11 cellular contexts compared by ENCODE assay signal in genomic region chr1:78383923-78384322, GRCh38.
"Had no signal": no experiment of that assay in that cellular context is flagged by ENCODE, and none has a peak within 500 bp of the region (broad histone marks: within the 10 kb centered on the region; RNA-seq: fewer than 3 reads in every experiment).

No MANE protein-coding gene starts in this region.

- H3K4me1 ChIP-seq: tibial artery, uterus had no signal

- DNase-seq: activated CD4-positive, CD25-positive, alpha-beta regulatory T cell treated with anti-CD3 and anti-CD28 coated beads, Interleukin-2, amount 50 U/mL, for 72 hours; activated naive CD8-positive, alpha-beta T cell treated with anti-CD3 and anti-CD28 coated beads, Interleukin-2, amount 10 ng/mL, durations not matched to agents 7 days and 5 days; naive B cell; ovary; stimulated activated CD4-positive, alpha-beta T cell treated with anti-CD3 and anti-CD28 coated beads, Interleukin-4, amount 100 ng/mL, for 1 hour; stimulated activated naive CD4-positive, alpha-beta T cell; T-helper 1 cell; tibial artery; uterus had no signal

- H3K4me3 Mint-ChIP-seq: activated naive CD8-positive, alpha-beta T cell treated with anti-CD3 and anti-CD28 coated beads, Interleukin-2, amount 10 ng/mL, durations not matched to agents 7 days and 5 days; activated T-helper 1 cell treated with anti-CD3 and anti-CD28 coated beads, Interleukin-12 subunit alpha, Interleukin-12 subunit beta, Interleukin-2, Interleukin-4 antibody, amounts not matched to agents 30 ng/mL and 10 ng/mL and 1 ng/mL, durations not matched to agents 14 hours and 24 hours and 36 hours; naive B cell; neural progenitor cell had no signal

- H3K9me3 Mint-ChIP-seq: activated naive CD8-positive, alpha-beta T cell treated with anti-CD3 and anti-CD28 coated beads, Interleukin-2, amount 10 ng/mL, durations not matched to agents 7 days and 5 days; activated T-helper 1 cell treated with anti-CD3 and anti-CD28 coated beads, Interleukin-12 subunit alpha, Interleukin-12 subunit beta, Interleukin-2, Interleukin-4 antibody, amounts not matched to agents 30 ng/mL and 10 ng/mL and 1 ng/mL, durations not matched to agents 14 hours and 24 hours and 36 hours; neural progenitor cell had no signal

- H3K27me3 Mint-ChIP-seq: activated naive CD8-positive, alpha-beta T cell treated with anti-CD3 and anti-CD28 coated beads, Interleukin-2, amount 10 ng/mL, durations not matched to agents 7 days and 5 days; naive B cell had no signal

- H3K4me3 ChIP-seq: neural progenitor cell, ovary, tibial artery, uterus had no signal

- H3K4me1 Mint-ChIP-seq: activated naive CD8-positive, alpha-beta T cell treated with anti-CD3 and anti-CD28 coated beads, Interleukin-2, amount 10 ng/mL, durations not matched to agents 7 days and 5 days; naive B cell had no signal

- H3K9me3 ChIP-seq: ovary, tibial artery, uterus had no signal

- H3K36me3 Mint-ChIP-seq: activated naive CD8-positive, alpha-beta T cell treated with anti-CD3 and anti-CD28 coated beads, Interleukin-2, amount 10 ng/mL, durations not matched to agents 7 days and 5 days; naive B cell; neural progenitor cell had no signal

- H3K27ac Mint-ChIP-seq: activated naive CD8-positive, alpha-beta T cell treated with anti-CD3 and anti-CD28 coated beads, Interleukin-2, amount 10 ng/mL, durations not matched to agents 7 days and 5 days; activated T-helper 1 cell treated with anti-CD3 and anti-CD28 coated beads, Interleukin-12 subunit alpha, Interleukin-12 subunit beta, Interleukin-2, Interleukin-4 antibody, amounts not matched to agents 30 ng/mL and 10 ng/mL and 1 ng/mL, durations not matched to agents 14 hours and 24 hours and 36 hours; naive B cell; neural progenitor cell had no signal

- H3K27me3 ChIP-seq: neural progenitor cell, ovary, tibial artery, uterus had no signal

- H3K4me2 ChIP-seq: neural progenitor cell had no signal

- H2AFZ ChIP-seq: neural progenitor cell had no signal

- H3K36me3 ChIP-seq: neural progenitor cell, ovary, tibial artery, uterus had no signal

- H3K27ac ChIP-seq: neural progenitor cell, ovary, tibial artery, uterus had no signal
